Comparison of ENCODE assay signal across 8 cellular contexts in the genomic region with DNA sequence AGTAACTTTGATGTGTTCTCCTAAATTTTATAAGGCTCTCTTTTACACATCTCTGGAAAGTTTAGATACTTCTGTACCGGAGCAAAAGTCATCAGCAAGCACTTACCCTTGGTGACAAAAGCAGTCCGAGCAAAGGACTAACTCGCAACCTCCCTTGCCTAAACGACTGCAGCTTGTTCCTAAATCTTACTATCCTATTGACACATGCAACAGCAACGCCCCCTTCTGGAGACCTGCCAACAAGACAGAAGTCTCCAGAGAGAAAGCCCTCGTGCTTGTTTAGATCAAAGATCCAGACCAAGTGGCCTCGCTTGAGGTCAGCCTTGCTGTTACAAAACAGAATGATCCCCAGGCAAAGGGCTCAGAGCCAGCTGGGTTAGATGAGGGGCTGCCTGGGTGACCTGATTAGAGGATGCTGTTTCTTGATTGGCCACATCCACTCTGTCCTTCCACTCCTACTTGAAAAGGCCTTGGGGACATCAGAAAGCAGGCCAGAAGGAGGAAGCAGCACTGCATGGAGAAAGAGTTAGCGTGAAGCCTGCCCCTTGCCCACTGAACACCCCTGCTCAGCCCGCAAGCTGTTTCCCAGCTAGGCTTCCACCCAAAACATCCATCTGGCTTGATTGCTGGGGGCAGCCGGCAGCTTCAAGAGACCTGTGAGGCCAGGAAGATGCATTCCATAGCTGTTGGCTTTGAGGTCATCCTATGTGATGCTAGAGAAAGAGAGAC.
DNase-seq lines count a peak whose midpoint lies in the region; TF ChIP-seq lines count a peak whose summit lies in the region.

No MANE protein-coding gene starts in this region.

- H3K14ac ChIP-seq in trophoblast cell (ENCODE audit: low read length) = no peak overlapping the region

- TF ChIP-seq CTCF in AG09309 (IDR thresholded peaks at IDR 0.05; ENCODE audit: control insufficient read depth, insufficient read depth, low read depth, low read length, missing control alignments) (peak; percentile 25), LNCaP clone FGC (IDR thresholded peaks at IDR 0.05; ENCODE audit: control insufficient read depth, extremely low read depth, insufficient read depth) (peak; percentile 21; the same call in 1 of the 2 replicates), tibial nerve (IDR thresholded peaks at IDR 0.05) (peak in 4 of 5 experiments; percentile 23 to 42 (median 36))

- TF ChIP-seq POLR2A in tibial nerve (IDR thresholded peaks at IDR 0.05) = no peak

- H2AFZ ChIP-seq in trophoblast cell (ENCODE audit: insufficient read depth, low read length, poor library complexity) = no peak overlapping the region

- no peak overlapping the region for H4K8ac ChIP-seq in trophoblast cell (ENCODE audit: low read depth, low read length)

- DNase-seq in AG09309 (ENCODE audit: low read depth) = no peak
- peak; percentile 74 for DNase-seq in GM19240 (ENCODE audit: insufficient read length, low spot score)
- no peak for DNase-seq in LNCaP clone FGC (ENCODE audit: low read depth)
- peak; percentile 47 for DNase-seq in SHP77 treated with DMSO at 0.1 percent for 48 hours (lab: John Stamatoyannopoulos, UW)
- DNase-seq in activated effector memory CD4-positive, alpha-beta T cell treated with Interleukin-2 at 50 U/mL for 16 hours = peak; percentile 59
- peak; percentile 50 for DNase-seq in glomerular endothelial cell (ENCODE audit: extremely low read depth, low read depth, low spot score)
- DNase-seq in trophoblast cell = peak; percentile 81 to 96
- DNase-seq in tibial nerve (ENCODE audit: low spot score in 2 of 2) = peak; percentile 96 to 99

- H3K4me2 ChIP-seq in trophoblast cell (ENCODE audit: low read length) = no peak overlapping the region

- no peak overlapping the region for H4K12ac ChIP-seq in trophoblast cell (ENCODE audit: low read depth, low read length)

- H3K79me1 ChIP-seq in trophoblast cell (ENCODE audit: low read length) = no peaks in the 10 kb centered on the region

- H3K27me3 ChIP-seq in trophoblast cell (ENCODE audit: insufficient read depth, low read length) (no peaks in the 10 kb centered on the region), tibial nerve (no peaks in the 10 kb centered on the region)

- TF ChIP-seq EP300 in tibial nerve (IDR thresholded peaks at IDR 0.05) = peak; percentile 71 to 80

- no peak overlapping the region for H2BK12ac ChIP-seq in trophoblast cell (ENCODE audit: low read length)

- H3K4me3 ChIP-seq in AG09309 (ENCODE audit: control insufficient read depth, low read depth, low read length) (no peak overlapping the region), LNCaP clone FGC (ENCODE audit: low read depth, low read length) (no peak overlapping the region), trophoblast cell (ENCODE audit: low read depth, low read length) (no peak overlapping the region), tibial nerve (no peak overlapping the region)

- H3K9ac ChIP-seq in trophoblast cell (ENCODE audit: low read length) = no peak overlapping the region

- WGBS in trophoblast cell (ENCODE audit: extremely low coverage, insufficient coverage, insufficient read length) = no CpG with 5 or more reads among the region's 10 CpGs
- WGBS in tibial nerve, 2 donors = 27 to 35% methylated on average over 10 of the region's 10 CpGs

- no peak overlapping the region for H2BK5ac ChIP-seq in trophoblast cell (ENCODE audit: low read depth, low read length, poor library complexity)

- no peak overlapping the region for H2AK5ac ChIP-seq in trophoblast cell (ENCODE audit: low read length)

- H4K91ac ChIP-seq in trophoblast cell (ENCODE audit: low read depth, low read length) = no peak overlapping the region

- no peaks in the 10 kb centered on the region for H3K79me2 ChIP-seq in trophoblast cell (ENCODE audit: control insufficient read depth, insufficient read depth, low read length, poor library complexity)

- no peak overlapping the region for H2BK120ac ChIP-seq in trophoblast cell (ENCODE audit: insufficient read depth, low read length, poor library complexity)

- no peak overlapping the region for H3K4ac ChIP-seq in trophoblast cell (ENCODE audit: low read depth, low read length)

- peaks cover 1% of the 10 kb centered on the region for H3K9me3 ChIP-seq in trophoblast cell (ENCODE audit: insufficient read depth, low read depth, low read length)
- no peaks in the 10 kb centered on the region for H3K9me3 ChIP-seq in tibial nerve

- H3K23ac ChIP-seq in trophoblast cell (ENCODE audit: low read length) = no peak overlapping the region

- H3K4me1 ChIP-seq in trophoblast cell (ENCODE audit: control insufficient read depth in 1 of 2, insufficient read depth in 2 of 2, low read length in 2 of 2) = peaks cover 0 to 9% of the 10 kb centered on the region in 2 experiments
- peaks cover 0 to 35% (median 4%) of the 10 kb centered on the region in 4 donors for H3K4me1 ChIP-seq in tibial nerve

- H3K27ac ChIP-seq in trophoblast cell (ENCODE audit: low read depth, low read length) (no peak overlapping the region), tibial nerve (peak overlapping the region in 3 of 4 donors; percentile 5 to 47 (median 40))

- no peak overlapping the region for H3K18ac ChIP-seq in trophoblast cell (ENCODE audit: low read length)

- H3K36me3 ChIP-seq in trophoblast cell (ENCODE audit: control insufficient read depth in 1 of 2, insufficient read depth in 2 of 2, low read length in 2 of 2) (no peaks in the 10 kb centered on the region), tibial nerve (no peaks in the 10 kb centered on the region)

Comparison
In these comparisons a context has a peak if more than half of its experiments do, and no peak if none do; other contexts are left out.
1. DNase-seq: peak in GM19240 (single experiment), SHP77 treated with DMSO at 0.1 percent for 48 hours (single experiment), activated effector memory CD4-positive, alpha-beta T cell treated with Interleukin-2 at 50 U/mL for 16 hours (single experiment), glomerular endothelial cell (single experiment), trophoblast cell (2 of 2) and tibial nerve (2 of 2); none in AG09309 (single experiment) and LNCaP clone FGC (single experiment).
2. Peak in every context shown above with its lines, with median percentiles within 50 percentile points of each other: CTCF ChIP-seq.